ENCODE assay signal across 8 cellular contexts in genomic region chr2:73156539-73157124, GRCh38. TPM values are rescaled to one million over a fixed set of nuclear protein-coding genes. Genes with fewer than 3 reads are reported as not detected.
DNase-seq lines count a peak whose midpoint lies in the region; ATAC-seq and TF ChIP-seq lines count a peak whose summit lies in the region.

No MANE protein-coding gene starts in this region.

- ATAC-seq in GM21423 (IDR thresholded peaks at IDR 0.05; ENCODE audit: unreplicated experiment): no peak

- no peak overlapping the region for H3K4me3 ChIP-seq in testis

- peaks cover 11% of the 10 kb centered on the region for H3K4me1 Mint-ChIP-seq in endothelial cell (ENCODE audit: unreplicated experiment)

- H3K27me3 Mint-ChIP-seq in endothelial cell (ENCODE audit: unreplicated experiment): peaks cover 13% of the 10 kb centered on the region

- peak overlapping the region; percentile 83 for H3K4me3 Mint-ChIP-seq in endothelial cell (ENCODE audit: unreplicated experiment)

- H3K36me3 ChIP-seq in testis (ENCODE audit: low read depth, missing control alignments): no peaks in the 10 kb centered on the region

- 9 to 16% methylated on average over 7 to 24 of the region's 24 CpGs for WGBS in testis, 2 donors

- peak; percentile 9 for DNase-seq in DMS79 (lab: John Stamatoyannopoulos, UW)
- peak; percentile 54 to 65 for DNase-seq in Kasumi-1 (lab: John Stamatoyannopoulos, UW)
- peak; percentile 73 for DNase-seq in endothelial cell (ENCODE audit: low spot score)
- peak; percentile 58 for DNase-seq in medulla oblongata (ENCODE audit: extremely low spot score)
- DNase-seq in testis: peak; percentile 72
- no peak for DNase-seq in central memory CD4-positive, alpha-beta T cell

- no peaks in the 10 kb centered on the region for H3K27me3 ChIP-seq in testis

- H3K27ac ChIP-seq in VCaP (no peak overlapping the region), testis (no peak overlapping the region)

- peak; percentile 71 for TF ChIP-seq CTCF in VCaP (conservative IDR thresholded peaks at IDR 0.05)
- peak; percentile 54 for TF ChIP-seq CTCF in endothelial cell (IDR thresholded peaks at IDR 0.05; ENCODE audit: unreplicated experiment)
- peak; percentile 35 to 45 (median 35) for TF ChIP-seq CTCF in testis (IDR thresholded peaks at IDR 0.05)

- H3K9me3 Mint-ChIP-seq in endothelial cell (ENCODE audit: unreplicated experiment): no peaks in the 10 kb centered on the region

- intact Hi-C loops in testis (cut with DNase I; ENCODE audit: low total_unique reads): no loop called here

- H3K4me1 ChIP-seq in testis: peaks cover 5% of the 10 kb centered on the region

- no peaks in the 10 kb centered on the region for H3K36me3 Mint-ChIP-seq in endothelial cell (ENCODE audit: low read depth, unreplicated experiment)

- no peak for TF ChIP-seq POLR2A in testis (IDR thresholded peaks at IDR 0.05)

- H3K27ac Mint-ChIP-seq in endothelial cell (ENCODE audit: unreplicated experiment): no peak overlapping the region

- no peaks in the 10 kb centered on the region for H3K9me3 ChIP-seq in testis

RNA-seq across cellular contexts. Expression of gene RAB11FIP5, which starts 43.9 kb away (rescaled TPM):
- total RNA-seq in endothelial cell (ENCODE audit: unreplicated experiment) (27.8 TPM), testis (100 to 1,000 TPM; 108 to 168 TPM)
- 332 TPM for polyA plus RNA-seq in testis (ENCODE audit: insufficient read depth, low read depth, low replicate concordance)

RNA-seq across cellular contexts. Expression of gene NOTO, which starts 45.7 kb away (rescaled TPM):
- total RNA-seq in endothelial cell (ENCODE audit: unreplicated experiment): not detected
- under 1 TPM; 0.37 to 0.63 TPM for total RNA-seq in testis
- not detected for polyA plus RNA-seq in testis (ENCODE audit: insufficient read depth, low read depth, low replicate concordance)

RNA-seq across cellular contexts. Expression of gene SMYD5, which starts 57.4 kb away (rescaled TPM):
- total RNA-seq in endothelial cell (ENCODE audit: unreplicated experiment) (17.0 TPM), testis (10 to 100 TPM; 53.0 to 58.2 TPM)
- polyA plus RNA-seq in testis (ENCODE audit: insufficient read depth, low read depth, low replicate concordance): 36.4 TPM
